8 cellular contexts compared by ENCODE assay signal in the genomic region with DNA sequence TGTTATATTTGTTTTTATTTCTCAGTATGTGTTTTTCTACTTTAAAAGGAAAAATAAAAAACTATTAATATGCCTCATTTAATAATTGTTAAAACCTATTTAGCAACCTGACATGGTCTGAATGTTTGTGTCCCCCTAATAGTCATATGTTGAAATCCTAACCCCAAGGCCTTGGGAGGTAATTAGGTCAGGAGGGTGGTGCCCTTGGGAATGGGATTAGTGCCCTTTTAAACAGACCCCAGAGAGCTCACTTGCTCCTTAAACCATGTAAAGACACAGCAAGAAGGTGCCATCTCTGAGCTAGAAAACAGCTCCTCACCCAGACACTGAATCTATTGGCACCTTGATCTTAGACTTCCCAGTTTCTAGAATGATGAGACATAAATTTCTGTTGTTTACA.
"Had no signal": no experiment of that assay in that cellular context is flagged by ENCODE, and none has a peak within 500 bp of the region (broad histone marks: within the 10 kb centered on the region; RNA-seq: fewer than 3 reads in every experiment).

No MANE protein-coding gene starts in this region.

- H3K4me3 ChIP-seq: GM12878 had no signal

- FAIRE-seq: G401.6, GM12878, GM12891, GM12892, GM18507, GM19239 had no signal

- DNase-seq: GDM1, GF-D8 had no signal

- ATAC-seq: GM12878 had no signal
